23 cellular contexts compared by ENCODE assay signal in the genomic region with DNA sequence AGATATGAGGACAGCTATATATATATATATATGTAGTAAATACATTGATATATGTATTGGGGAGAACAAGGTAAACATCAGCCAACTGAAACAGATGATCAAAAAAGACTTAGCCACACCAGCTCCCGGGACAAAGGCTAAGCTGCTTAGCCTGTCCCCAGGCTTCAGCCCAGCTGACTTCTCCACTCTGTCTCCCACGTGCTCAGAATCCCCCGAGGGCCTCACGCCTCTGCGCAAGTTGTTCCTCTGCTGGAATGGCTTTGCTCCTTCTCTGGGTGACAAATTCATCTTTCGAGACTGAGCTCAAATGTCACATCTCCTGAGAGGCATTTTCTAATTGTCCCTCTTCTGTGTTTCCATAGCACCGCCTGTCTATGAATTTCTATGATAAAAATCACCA. TPM values are rescaled to one million over a fixed set of nuclear protein-coding genes. Genes with fewer than 3 reads are reported as not detected.
A peak's percentile ranks its signal among the peaks of the same experiment; 100 is the strongest.
DNase-seq lines count a peak whose midpoint lies in the region; ATAC-seq and TF ChIP-seq lines count a peak whose summit lies in the region.
"Had no signal": no experiment of that assay in that cellular context is flagged by ENCODE, and none has a peak within 500 bp of the region (broad histone marks: within the 10 kb centered on the region; RNA-seq: fewer than 3 reads in every experiment).

No MANE protein-coding gene starts in this region.

- no peaks in the 10 kb centered on the region for H4K20me1 ChIP-seq in osteoblast (ENCODE audit: insufficient read depth, low read length)

- no peaks in the 10 kb centered on the region for H3K79me2 ChIP-seq in osteoblast (ENCODE audit: insufficient read depth, low read length)

- peaks cover 7% of the 10 kb centered on the region for H3K27me3 ChIP-seq in osteoblast (ENCODE audit: insufficient read depth, low read length)
- H3K27me3 ChIP-seq: MG63, SJCRH30 had no signal

- peak overlapping the region; percentile 19 for H3K27ac ChIP-seq in KOPT-K1 (ENCODE audit: low read depth, low read length, poor library complexity, severe bottlenecking)
- no peak overlapping the region for H3K27ac ChIP-seq in osteoblast (ENCODE audit: low read depth, low read length)
- H3K27ac ChIP-seq: SJCRH30 had no signal

- peak; percentile 77 for DNase-seq in D341Med (ENCODE audit: low spot score)
- peak; percentile 48 for DNase-seq in osteoblast (ENCODE audit: insufficient read length, low spot score, missing footprints)
- DNase-seq in NCI-H2029 treated with DMSO at 0.1 percent for 48 hours (lab: John Stamatoyannopoulos, UW) = no peak
- DNase-seq: CD8-positive, alpha-beta memory T cell; DMS153; DND-41; H7; HFFc6; KBM-7; MG63; NCI-H1105 treated with DMSO at 0.1 percent for 48 hours; NCI-H2081 treated with DMSO at 0.1 percent for 48 hours; NCI-H2171; NCI-H226; NCI-H510A; PC-3; SJCRH30 had no signal

- peak overlapping the region; percentile 89 for H3K27ac Mint-ChIP-seq in dendritic cell treated with granulocyte-macrophage colony-stimulating factor and Interleukin-4, amounts not matched to agents 40 ng/mL and 50 ng/mL, for 4 days
- H3K27ac Mint-ChIP-seq: HFFc6 had no signal

- H3K4me1 Mint-ChIP-seq in dendritic cell treated with granulocyte-macrophage colony-stimulating factor and Interleukin-4, amounts not matched to agents 40 ng/mL and 50 ng/mL, for 4 days (ENCODE audit: low read depth) = peaks cover 98% of the 10 kb centered on the region

- no peaks in the 10 kb centered on the region for H3K9me3 Mint-ChIP-seq in dendritic cell treated with granulocyte-macrophage colony-stimulating factor and Interleukin-4, amounts not matched to agents 40 ng/mL and 50 ng/mL, for 4 days
- H3K9me3 Mint-ChIP-seq: CD8-positive, alpha-beta memory T cell; HFFc6 had no signal

- intact Hi-C loops in dendritic cell treated with granulocyte-macrophage colony-stimulating factor and Interleukin-4, amounts not matched to agents 40 ng/mL and 50 ng/mL, for 4 days (cut with micrococcal nuclease) = no loop called here

- H3K36me3 ChIP-seq in KOPT-K1 (ENCODE audit: insufficient read depth, low read length) (no peaks in the 10 kb centered on the region), osteoblast (ENCODE audit: insufficient read depth, low read length) (no peaks in the 10 kb centered on the region)
- H3K36me3 ChIP-seq: MG63, SJCRH30 had no signal

- H3K4me1 ChIP-seq in osteoblast (ENCODE audit: insufficient read depth, low read length) = peaks cover 12% of the 10 kb centered on the region
- H3K4me1 ChIP-seq: SJCRH30 had no signal

- ATAC-seq in GM19467 (IDR thresholded peaks at IDR 0.05; ENCODE audit: unreplicated experiment) = no peak
- no peak for ATAC-seq in GM21619 (IDR thresholded peaks at IDR 0.05; ENCODE audit: unreplicated experiment)
- ATAC-seq: PC-3, Right ventricle myocardium inferior had no signal

- H3K27me3 Mint-ChIP-seq in dendritic cell treated with granulocyte-macrophage colony-stimulating factor and Interleukin-4, amounts not matched to agents 40 ng/mL and 50 ng/mL, for 4 days = peaks cover 5% of the 10 kb centered on the region

- no peak overlapping the region for H3K4me2 ChIP-seq in osteoblast (ENCODE audit: insufficient read depth, low read length)

- H3K4me3 Mint-ChIP-seq in dendritic cell treated with granulocyte-macrophage colony-stimulating factor and Interleukin-4, amounts not matched to agents 40 ng/mL and 50 ng/mL, for 4 days = no peak overlapping the region
- H3K4me3 Mint-ChIP-seq: CD14-positive monocyte; CD8-positive, alpha-beta memory T cell; HFFc6 had no signal

- no peak for TF ChIP-seq CTCF in osteoblast (IDR thresholded peaks at IDR 0.05; ENCODE audit: extremely low read depth, low read depth, low read length)

- H3K36me3 Mint-ChIP-seq in dendritic cell treated with granulocyte-macrophage colony-stimulating factor and Interleukin-4, amounts not matched to agents 40 ng/mL and 50 ng/mL, for 4 days (ENCODE audit: low read depth) = no peaks in the 10 kb centered on the region

- H3K4me3 ChIP-seq in osteoblast (ENCODE audit: insufficient read depth, low read length) = no peak overlapping the region
- H3K4me3 ChIP-seq: MG63, SJCRH30 had no signal

- H3K9me3 ChIP-seq in KOPT-K1 (ENCODE audit: insufficient read depth, low read length, poor library complexity, severe bottlenecking) (no peaks in the 10 kb centered on the region), osteoblast (ENCODE audit: low read depth, low read length) (no peaks in the 10 kb centered on the region)
- H3K9me3 ChIP-seq: MG63, SJCRH30 had no signal

- H2AFZ ChIP-seq in osteoblast (ENCODE audit: low read length) = no peak overlapping the region

RNA-seq across cellular contexts. Expression of gene INSIG1, which starts 8.6 kb away (rescaled TPM):
- total RNA-seq in osteoblast = 835 and 847 TPM in 2 replicates
